Comparison of ENCODE assay signal across 1 cellular context in the genomic region with DNA sequence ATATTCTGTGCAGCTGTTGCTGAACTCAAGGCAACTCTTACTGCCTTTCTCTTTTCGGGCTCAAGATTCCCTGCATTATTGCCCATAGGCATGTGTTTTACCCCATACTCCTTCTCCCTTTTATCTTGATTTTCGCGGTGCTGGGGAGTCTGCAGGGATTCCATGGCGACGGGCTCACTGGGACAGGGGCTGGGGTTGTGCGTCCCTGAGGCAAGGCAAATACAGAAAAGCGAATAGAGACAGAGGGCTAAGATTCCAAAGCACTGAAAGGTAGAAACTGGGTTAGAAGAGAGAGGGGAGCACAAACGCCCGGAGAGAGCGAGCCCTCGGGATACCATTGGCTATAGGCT.
TF ChIP-seq lines count a peak whose summit lies in the region.

No MANE protein-coding gene starts in this region.

TF ChIP-seq in GM23338, 12 proteins besides CTCF, POLR2A, EP300 and RAD21 (continued from another document):
- TF ChIP-seq, protein P1, sequence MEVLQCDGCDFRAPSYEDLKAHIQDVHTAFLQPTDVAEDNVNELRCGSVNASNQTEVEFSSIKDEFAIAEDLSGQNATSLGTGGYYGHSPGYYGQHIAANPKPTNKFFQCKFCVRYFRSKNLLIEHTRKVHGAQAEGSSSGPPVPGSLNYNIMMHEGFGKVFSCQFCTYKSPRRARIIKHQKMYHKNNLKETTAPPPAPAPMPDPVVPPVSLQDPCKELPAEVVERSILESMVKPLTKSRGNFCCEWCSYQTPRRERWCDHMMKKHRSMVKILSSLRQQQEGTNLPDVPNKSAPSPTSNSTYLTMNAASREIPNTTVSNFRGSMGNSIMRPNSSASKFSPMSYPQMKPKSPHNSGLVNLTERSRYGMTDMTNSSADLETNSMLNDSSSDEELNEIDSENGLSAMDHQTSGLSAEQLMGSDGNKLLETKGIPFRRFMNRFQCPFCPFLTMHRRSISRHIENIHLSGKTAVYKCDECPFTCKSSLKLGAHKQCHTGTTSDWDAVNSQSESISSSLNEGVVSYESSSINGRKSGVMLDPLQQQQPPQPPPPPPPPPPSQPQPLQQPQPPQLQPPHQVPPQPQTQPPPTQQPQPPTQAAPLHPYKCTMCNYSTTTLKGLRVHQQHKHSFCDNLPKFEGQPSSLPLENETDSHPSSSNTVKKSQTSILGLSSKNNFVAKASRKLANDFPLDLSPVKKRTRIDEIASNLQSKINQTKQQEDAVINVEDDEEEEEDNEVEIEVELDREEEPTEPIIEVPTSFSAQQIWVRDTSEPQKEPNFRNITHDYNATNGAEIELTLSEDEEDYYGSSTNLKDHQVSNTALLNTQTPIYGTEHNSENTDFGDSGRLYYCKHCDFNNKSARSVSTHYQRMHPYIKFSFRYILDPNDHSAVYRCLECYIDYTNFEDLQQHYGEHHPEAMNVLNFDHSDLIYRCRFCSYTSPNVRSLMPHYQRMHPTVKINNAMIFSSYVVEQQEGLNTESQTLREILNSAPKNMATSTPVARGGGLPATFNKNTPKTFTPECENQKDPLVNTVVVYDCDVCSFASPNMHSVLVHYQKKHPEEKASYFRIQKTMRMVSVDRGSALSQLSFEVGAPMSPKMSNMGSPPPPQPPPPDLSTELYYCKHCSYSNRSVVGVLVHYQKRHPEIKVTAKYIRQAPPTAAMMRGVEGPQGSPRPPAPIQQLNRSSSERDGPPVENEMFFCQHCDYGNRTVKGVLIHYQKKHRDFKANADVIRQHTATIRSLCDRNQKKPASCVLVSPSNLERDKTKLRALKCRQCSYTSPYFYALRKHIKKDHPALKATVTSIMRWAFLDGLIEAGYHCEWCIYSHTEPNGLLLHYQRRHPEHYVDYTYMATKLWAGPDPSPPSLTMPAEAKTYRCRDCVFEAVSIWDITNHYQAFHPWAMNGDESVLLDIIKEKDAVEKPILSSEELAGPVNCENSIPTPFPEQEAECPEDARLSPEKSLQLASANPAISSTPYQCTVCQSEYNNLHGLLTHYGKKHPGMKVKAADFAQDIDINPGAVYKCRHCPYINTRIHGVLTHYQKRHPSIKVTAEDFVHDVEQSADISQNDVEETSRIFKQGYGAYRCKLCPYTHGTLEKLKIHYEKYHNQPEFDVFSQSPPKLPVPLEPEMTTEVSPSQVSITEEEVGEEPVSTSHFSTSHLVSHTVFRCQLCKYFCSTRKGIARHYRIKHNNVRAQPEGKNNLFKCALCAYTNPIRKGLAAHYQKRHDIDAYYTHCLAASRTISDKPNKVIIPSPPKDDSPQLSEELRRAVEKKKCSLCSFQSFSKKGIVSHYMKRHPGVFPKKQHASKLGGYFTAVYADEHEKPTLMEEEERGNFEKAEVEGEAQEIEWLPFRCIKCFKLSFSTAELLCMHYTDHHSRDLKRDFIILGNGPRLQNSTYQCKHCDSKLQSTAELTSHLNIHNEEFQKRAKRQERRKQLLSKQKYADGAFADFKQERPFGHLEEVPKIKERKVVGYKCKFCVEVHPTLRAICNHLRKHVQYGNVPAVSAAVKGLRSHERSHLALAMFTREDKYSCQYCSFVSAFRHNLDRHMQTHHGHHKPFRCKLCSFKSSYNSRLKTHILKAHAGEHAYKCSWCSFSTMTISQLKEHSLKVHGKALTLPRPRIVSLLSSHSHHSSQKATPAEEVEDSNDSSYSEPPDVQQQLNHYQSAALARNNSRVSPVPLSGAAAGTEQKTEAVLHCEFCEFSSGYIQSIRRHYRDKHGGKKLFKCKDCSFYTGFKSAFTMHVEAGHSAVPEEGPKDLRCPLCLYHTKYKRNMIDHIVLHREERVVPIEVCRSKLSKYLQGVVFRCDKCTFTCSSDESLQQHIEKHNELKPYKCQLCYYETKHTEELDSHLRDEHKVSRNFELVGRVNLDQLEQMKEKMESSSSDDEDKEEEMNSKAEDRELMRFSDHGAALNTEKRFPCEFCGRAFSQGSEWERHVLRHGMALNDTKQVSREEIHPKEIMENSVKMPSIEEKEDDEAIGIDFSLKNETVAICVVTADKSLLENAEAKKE (CRISPR knock-in tag; IDR thresholded peaks at IDR 0.05): no peak
- no peak for TF ChIP-seq ZNF114 (CRISPR knock-in tag; IDR thresholded peaks at IDR 0.05)
- TF ChIP-seq, protein P2, sequence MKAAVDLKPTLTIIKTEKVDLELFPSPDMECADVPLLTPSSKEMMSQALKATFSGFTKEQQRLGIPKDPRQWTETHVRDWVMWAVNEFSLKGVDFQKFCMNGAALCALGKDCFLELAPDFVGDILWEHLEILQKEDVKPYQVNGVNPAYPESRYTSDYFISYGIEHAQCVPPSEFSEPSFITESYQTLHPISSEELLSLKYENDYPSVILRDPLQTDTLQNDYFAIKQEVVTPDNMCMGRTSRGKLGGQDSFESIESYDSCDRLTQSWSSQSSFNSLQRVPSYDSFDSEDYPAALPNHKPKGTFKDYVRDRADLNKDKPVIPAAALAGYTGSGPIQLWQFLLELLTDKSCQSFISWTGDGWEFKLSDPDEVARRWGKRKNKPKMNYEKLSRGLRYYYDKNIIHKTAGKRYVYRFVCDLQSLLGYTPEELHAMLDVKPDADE (IDR thresholded peaks at IDR 0.05): no peak
- TF ChIP-seq POLR2AphosphoS5 (IDR thresholded peaks at IDR 0.05; ENCODE audit: low read depth): no peak
- TF ChIP-seq NANOG (IDR thresholded peaks at IDR 0.05; ENCODE audit: borderline replicate concordance): no peak
